ENCODE assay signal across 8 cellular contexts in the genomic region with DNA sequence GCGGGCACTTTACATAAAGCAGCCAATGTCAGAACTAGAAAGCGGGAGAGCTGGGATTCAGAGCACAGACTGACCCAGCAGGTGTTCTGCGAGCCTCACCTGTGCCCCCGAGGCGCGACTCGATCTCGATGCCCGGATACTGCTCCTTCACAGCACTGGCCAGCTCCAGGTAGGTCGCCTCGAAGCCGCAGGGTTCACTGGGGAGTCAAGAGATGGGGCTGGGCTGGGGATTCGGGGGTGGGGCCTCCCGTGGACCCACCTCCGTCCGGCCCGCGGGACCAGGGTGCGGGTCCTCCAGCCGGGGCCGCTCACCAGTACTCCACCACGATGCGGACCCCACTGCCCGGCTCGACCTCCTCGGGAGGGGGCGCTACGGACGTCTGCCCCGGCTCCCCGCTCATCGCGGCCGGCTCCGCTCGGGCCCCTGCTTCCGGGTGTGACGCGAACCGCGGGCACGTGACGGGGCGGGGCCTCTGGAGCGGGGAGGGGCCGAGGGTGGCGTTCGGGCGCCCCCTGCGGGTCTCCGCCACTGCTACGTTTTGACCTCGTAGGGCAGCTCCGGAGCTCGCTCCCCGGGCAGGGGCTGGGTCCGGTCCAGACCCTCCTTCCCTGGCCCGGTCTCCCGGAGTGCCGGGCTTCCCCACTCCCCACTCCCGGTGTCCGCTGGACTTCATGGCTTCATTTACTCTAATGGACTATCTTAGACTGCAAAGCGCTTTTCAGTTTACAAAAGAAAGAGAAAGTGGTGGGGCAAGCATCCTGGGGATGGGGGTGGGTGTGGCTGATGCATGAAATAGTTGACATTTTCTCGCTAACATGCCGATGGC. TPM values are rescaled to one million over a fixed set of nuclear protein-coding genes. Genes with fewer than 3 reads are reported as not detected.
DNase-seq lines count a peak whose midpoint lies in the region; ATAC-seq and TF ChIP-seq lines count a peak whose summit lies in the region.

A gene with protein sequence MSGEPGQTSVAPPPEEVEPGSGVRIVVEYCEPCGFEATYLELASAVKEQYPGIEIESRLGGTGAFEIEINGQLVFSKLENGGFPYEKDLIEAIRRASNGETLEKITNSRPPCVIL (minus strand): TSS at position 438 of the 827 bp plus-strand sequence. CDS start 37 bp downstream, at position 401.

- H3K4me3 ChIP-seq in psoas muscle (peak within 1 kb of the TSS; percentile 85), urinary bladder (ENCODE audit: low read depth, low read length) (peak within 1 kb of the TSS; percentile 65)

- H3K9me3 ChIP-seq in psoas muscle, result no peaks in the 10 kb centered on the region

- H3K27ac ChIP-seq in psoas muscle (peak within 1 kb of the TSS; percentile 89), urinary bladder (ENCODE audit: low read depth) (peak within 1 kb of the TSS; percentile 95)

- H3K36me3 ChIP-seq in psoas muscle (ENCODE audit: insufficient read depth in 1 of 2, low read depth in 1 of 2) (peaks cover 2 to 41% of the 10 kb centered on the region in 2 donors), urinary bladder (ENCODE audit: insufficient read depth) (no peaks in the 10 kb centered on the region)

- peaks cover 8% of the 10 kb centered on the region for H3K4me1 ChIP-seq in psoas muscle
- no peaks in the 10 kb centered on the region for H3K4me1 ChIP-seq in urinary bladder (ENCODE audit: insufficient read depth)

- WGBS in psoas muscle, 3 donors, result 1 to 2% (median 1%) methylated on average over 42 to 65 of the region's 65 CpGs
- under 1% methylated on average over 65 of the region's 65 CpGs for WGBS in urinary bladder

- intact Hi-C loops in T-helper 1 cell treated with Interleukin-12 subunit alpha and Interleukin-12 subunit beta and Interleukin-4 antibody, amounts not matched to agents 30 ng/mL and 1 ng/mL, for 36 hours (cut with micrococcal nuclease), result loop anchor here (1.0 kb wide), 11 partner anchors 8 to 366 kb away; a partner anchor contains a TSS
- intact Hi-C loops in left cardiac atrium (cut with DNase I) (loop anchor here in 1 of 2 donors (5.0 kb wide), 1 partner anchor 108 kb away; no protein-coding TSS in a partner anchor), psoas muscle (cut with DNase I) (loop anchor here (2.0 to 5.0 kb wide), 4 partner anchors 20 to 108 kb away; no protein-coding TSS in a partner anchor)

- peak; percentile 47 for DNase-seq in NCI-H1417 treated with DMSO at 0.1 percent for 48 hours (lab: John Stamatoyannopoulos, UW)
- peak; percentile 54 for DNase-seq in amniotic epithelial cell (ENCODE audit: low read depth)
- DNase-seq in left cardiac atrium, result peak; percentile 93
- peak; percentile 92 to 96 for DNase-seq in psoas muscle

- H3K27me3 ChIP-seq in psoas muscle (ENCODE audit: insufficient read depth in 3 of 3, low read length in 2 of 3), result no peaks in the 10 kb centered on the region

- TF ChIP-seq CTCF in GM12874 (IDR thresholded peaks at IDR 0.05; ENCODE audit: insufficient read depth, low read depth, low read length) (peak; percentile 93), psoas muscle (IDR thresholded peaks at IDR 0.05) (peak; percentile 92)

- ATAC-seq in HG02759 (IDR thresholded peaks at IDR 0.05; ENCODE audit: unreplicated experiment) (peak; percentile 90), left cardiac atrium (peak; percentile 97), psoas muscle (peak; percentile 97 to 99 (median 98))

RNA-seq across cellular contexts. Expression of the gene that starts here (rescaled TPM):
- 45.6 and 46.4 TPM in 2 replicates for total RNA-seq in T-helper 1 cell treated with Interleukin-12 subunit alpha and Interleukin-12 subunit beta and Interleukin-4 antibody, amounts not matched to agents 30 ng/mL and 1 ng/mL, for 36 hours
- 10 to 100 TPM; 48.7 to 55.3 TPM for total RNA-seq in left cardiac atrium
- 10 to 100 TPM; 28.2 to 44.3 (median 36.2) TPM for total RNA-seq in psoas muscle
- 10 to 100 TPM; 42.6 to 83.9 (median 63.5) TPM for polyA plus RNA-seq in psoas muscle
- 7.9 TPM for total RNA-seq in urinary bladder
- 60.5 TPM for polyA plus RNA-seq in urinary bladder

Comparison
In these comparisons a context has a peak if more than half of its experiments do, and no peak if none do; other contexts are left out.
1. Peak in every context shown above with its lines: DNase-seq, ATAC-seq, H3K4me3 ChIP-seq and H3K27ac ChIP-seq.